In the genomic region with DNA sequence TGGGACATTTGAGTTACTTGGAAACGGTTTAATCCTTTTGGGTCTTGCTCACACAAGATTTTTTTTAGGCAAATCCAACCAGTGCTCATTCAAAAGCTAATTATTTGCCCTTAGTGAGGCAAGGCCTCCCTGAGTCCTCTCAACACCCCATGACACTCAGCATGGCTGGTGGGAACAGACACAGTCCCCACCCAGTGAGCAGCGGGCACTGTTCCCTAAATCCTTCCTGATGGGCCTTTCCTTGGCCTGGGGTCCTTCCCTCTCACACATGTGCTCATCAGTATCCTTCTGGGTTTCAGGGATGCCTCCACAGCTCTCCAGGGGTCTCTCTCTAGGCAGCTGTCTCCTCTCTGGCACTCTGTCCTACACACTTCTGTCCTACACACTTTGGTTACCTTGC, we compare ENCODE assay signal across 1 cellular context.
TF ChIP-seq lines count a peak whose summit lies in the region.

No MANE protein-coding gene starts in this region.

TF ChIP-seq in GM23338, 12 proteins besides CTCF, POLR2A, EP300 and RAD21 (continued from another document):
- TF ChIP-seq ZNF331 (CRISPR knock-in tag; IDR thresholded peaks at IDR 0.05; ENCODE audit: low read depth) (no peak), POLR2AphosphoS5 (IDR thresholded peaks at IDR 0.05; ENCODE audit: low read depth) (no peak), ZNF462 (CRISPR knock-in tag; IDR thresholded peaks at IDR 0.05) (no peak), EZH2 (IDR thresholded peaks at IDR 0.05; ENCODE audit: low read depth, unreplicated experiment) (no peak), CREB1 (CRISPR knock-in tag; IDR thresholded peaks at IDR 0.05; ENCODE audit: low read depth) (no peak)
